Comparison of ENCODE assay signal across 27 cellular contexts in the genomic region with DNA sequence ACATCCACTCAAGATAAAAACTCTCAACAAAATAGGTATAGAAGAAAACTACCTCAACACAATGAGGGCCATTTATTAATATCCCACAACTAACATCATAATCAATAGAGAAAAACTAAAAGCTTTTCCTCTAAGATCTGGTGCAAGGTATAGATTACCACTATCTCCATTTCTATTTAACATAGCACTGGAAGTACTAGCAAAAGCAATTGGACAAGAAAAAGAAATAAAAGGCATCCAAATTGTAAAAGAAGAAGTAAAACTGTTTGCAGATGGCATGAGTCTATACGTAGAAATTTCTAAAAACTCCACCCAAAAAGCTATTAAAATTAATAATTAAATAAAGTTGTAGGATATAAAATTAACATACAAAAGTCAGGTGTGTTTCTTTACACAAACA.
DNase-seq lines count a peak whose midpoint lies in the region; ATAC-seq, FAIRE-seq and TF ChIP-seq lines count a peak whose summit lies in the region.
"Had no signal": no experiment of that assay in that cellular context is flagged by ENCODE, and none has a peak within 500 bp of the region (broad histone marks: within the 10 kb centered on the region; RNA-seq: fewer than 3 reads in every experiment).

No MANE protein-coding gene starts in this region.

- ATAC-seq in GM18873 (IDR thresholded peaks at IDR 0.05; ENCODE audit: low FRiP score, unreplicated experiment) = no peak
- no peak for ATAC-seq in HG02571 (IDR thresholded peaks at IDR 0.05; ENCODE audit: unreplicated experiment)
- ATAC-seq: A549; CD8-positive, alpha-beta T cell; GM12878 had no signal

- peak overlapping the region; percentile 36 for H3K4me3 ChIP-seq in endodermal cell (ENCODE audit: low read length)
- H3K4me3 ChIP-seq: A549; BLaER1 treated with 17β-estradiol and CSF1 and Interleukin-3, amounts not matched to agents 10 nM and 100 nM; GM12878 had no signal

- TF ChIP-seq POLR2A in H54 (IDR thresholded peaks at IDR 0.05; ENCODE audit: low read depth, low read length) = no peak

- H3K27me3 ChIP-seq in endodermal cell (ENCODE audit: control insufficient read depth, insufficient read depth, low read length, poor library complexity, severe bottlenecking) = no peaks in the 10 kb centered on the region
- H3K27me3 ChIP-seq: BLaER1 treated with 17β-estradiol and CSF1 and Interleukin-3, amounts not matched to agents 10 nM and 100 nM had no signal

- no CpG with 5 or more reads among the region's 1 CpG for WGBS in endodermal cell (ENCODE audit: insufficient coverage in 1 of 2, insufficient read length in 1 of 2), 2 experiments

- no peaks in the 10 kb centered on the region for H3K4me1 ChIP-seq in endodermal cell (ENCODE audit: control insufficient read depth, insufficient read depth, low read length)
- H3K4me1 ChIP-seq: BLaER1 treated with 17β-estradiol and CSF1 and Interleukin-3, amounts not matched to agents 10 nM and 100 nM had no signal

- DNase-seq in H54 (ENCODE audit: insufficient read length, low spot score) = no peak
- no peak for DNase-seq in endodermal cell
- no peak for DNase-seq in frontal cortex (ENCODE audit: low spot score in 2 of 2)
- DNase-seq in dermis blood vessel endothelial cell = no peak
- DNase-seq: AML-193; Caco-2; Calu3; CD4-positive, alpha-beta T cell; CD8-positive, alpha-beta T cell; DMS153; DMS53; DMS79; DND-41; EL; GDM1 had no signal

- TF ChIP-seq CTCF in VCaP (conservative IDR thresholded peaks at IDR 0.05) = no peak
- no peak for TF ChIP-seq CTCF in endodermal cell (conservative IDR thresholded peaks at IDR 0.05)

- H3K36me3 Mint-ChIP-seq in endodermal cell (ENCODE audit: low read depth) = peaks cover 31% of the 10 kb centered on the region
- H3K36me3 Mint-ChIP-seq: CD8-positive, alpha-beta T cell had no signal

- H3K4me1 Mint-ChIP-seq in endodermal cell = peaks cover 17% of the 10 kb centered on the region

- H3K36me3 ChIP-seq in endodermal cell (ENCODE audit: control insufficient read depth, insufficient read depth, low read length) = no peaks in the 10 kb centered on the region
- H3K36me3 ChIP-seq: BLaER1 treated with 17β-estradiol and CSF1 and Interleukin-3, amounts not matched to agents 10 nM and 100 nM had no signal

- H3K9me3 ChIP-seq in endodermal cell (ENCODE audit: control insufficient read depth, low read length) = peaks cover 40% of the 10 kb centered on the region
- H3K9me3 ChIP-seq: A549 had no signal

- H3K4me3 Mint-ChIP-seq in endodermal cell = no peak overlapping the region
- H3K4me3 Mint-ChIP-seq: B cell; CD4-positive, alpha-beta T cell; CD8-positive, alpha-beta T cell had no signal

- no peaks in the 10 kb centered on the region for H3K27me3 Mint-ChIP-seq in endodermal cell (ENCODE audit: insufficient read depth)

- peak; percentile 23 for FAIRE-seq in H54 (lab: Jason Lieb, UNC)
- peak; percentile 10 for FAIRE-seq in frontal cortex (lab: Jason Lieb, UNC)
- FAIRE-seq: A549, D721Med, GM12878, GM12892, GM19239 had no signal

- no peak overlapping the region for H3K9ac ChIP-seq in endodermal cell (ENCODE audit: extremely low read depth, low read length, poor library complexity, severe bottlenecking)
- H3K9ac ChIP-seq: BLaER1 treated with 17β-estradiol and CSF1 and Interleukin-3, amounts not matched to agents 10 nM and 100 nM had no signal

- H3K27ac ChIP-seq in VCaP (peak overlapping the region; percentile 97; the same call in 1 of the 2 replicates), endodermal cell (ENCODE audit: low read depth, low read length) (no peak overlapping the region)
- H3K27ac ChIP-seq: 22Rv1; A549; BLaER1 treated with 17β-estradiol and CSF1 and Interleukin-3, amounts not matched to agents 10 nM and 100 nM; C4-2B had no signal

- peaks cover 47% of the 10 kb centered on the region for H3K9me3 Mint-ChIP-seq in endodermal cell

- no peak overlapping the region for H3K27ac Mint-ChIP-seq in endodermal cell
- H3K27ac Mint-ChIP-seq: B cell; CD4-positive, alpha-beta T cell; CD8-positive, alpha-beta T cell had no signal
